ENCODE assay signal across 18 cellular contexts in the genomic region with DNA sequence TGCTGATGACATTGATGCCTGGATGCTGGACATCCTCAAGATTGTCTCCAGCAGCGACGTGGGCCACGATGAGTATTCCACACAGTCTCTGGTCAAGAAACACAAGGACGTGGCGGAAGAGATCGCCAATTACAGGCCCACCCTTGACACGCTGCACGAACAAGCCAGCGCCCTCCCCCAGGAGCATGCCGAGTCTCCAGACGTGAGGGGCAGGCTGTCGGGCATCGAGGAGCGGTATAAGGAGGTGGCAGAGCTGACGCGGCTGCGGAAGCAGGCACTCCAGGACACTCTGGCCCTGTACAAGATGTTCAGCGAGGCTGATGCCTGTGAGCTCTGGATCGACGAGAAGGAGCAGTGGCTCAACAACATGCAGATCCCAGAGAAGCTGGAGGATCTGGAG.
A peak's percentile ranks its signal among the peaks of the same experiment; 100 is the strongest.
DNase-seq lines count a peak whose midpoint lies in the region; ATAC-seq, FAIRE-seq and TF ChIP-seq lines count a peak whose summit lies in the region.
"Had no signal": no experiment of that assay in that cellular context is flagged by ENCODE, and none has a peak within 500 bp of the region (broad histone marks: within the 10 kb centered on the region; RNA-seq: fewer than 3 reads in every experiment).

No MANE protein-coding gene starts in this region.

- no peak overlapping the region for H3K27ac Mint-ChIP-seq in activated CD8-positive, alpha-beta T cell treated with anti-CD3 and anti-CD28 coated beads for 36 hours
- H3K27ac Mint-ChIP-seq: T-cell had no signal

- H3K4me2 ChIP-seq in A549 (peak overlapping the region; percentile 12; the same call in 1 of the 3 replicates), IMR-90 (ENCODE audit: low read depth, low read length) (no peak overlapping the region), GM12878 (ENCODE audit: control insufficient read depth, insufficient read depth) (no peak overlapping the region), mesenchymal stem cell (ENCODE audit: low read length, poor library complexity, severe bottlenecking) (no peak overlapping the region)

- CTCF ChIA-PET in A549 (lab: Yijun Ruan, JAX) = interaction anchor here (0.9 to 1.8 kb wide), 5 partner anchors 10 to 523 kb away, joined by 3 to 6 read pairs (median 3); no protein-coding TSS in a partner anchor
- CTCF ChIA-PET in IMR-90 (lab: Yijun Ruan, JAX) = interaction anchor here (0.6 kb wide), 1 partner anchor 875 kb away, joined by 3 read pairs; no protein-coding TSS in a partner anchor
- CTCF ChIA-PET in GM12878 (lab: Yijun Ruan, JAX) = interaction anchor here (0.6 kb wide), 1 partner anchor 524 kb away, joined by 3 read pairs; no protein-coding TSS in a partner anchor
- CTCF ChIA-PET in activated CD8-positive, alpha-beta T cell treated with anti-CD3 and anti-CD28 coated beads for 36 hours (lab: Charles Lee) = interaction anchor here (1.0 to 1.5 kb wide), 3 partner anchors 29 to 107 kb away, joined by 3 to 5 read pairs (median 3); no protein-coding TSS in a partner anchor

- no peak overlapping the region for H3K14ac ChIP-seq in IMR-90 (replicated peaks; ENCODE audit: low read depth, low read length)
- H3K14ac ChIP-seq in mesenchymal stem cell (ENCODE audit: low read length in 2 of 2) = no peak overlapping the region

- SMC1A ChIA-PET in GM12878 (lab: Charles Lee; ENCODE audit: uncharacterized antibody, unreplicated experiment) = interaction anchor here (1.2 to 6.4 kb wide), 4 partner anchors 9 to 52 kb away, joined by 3 to 86 read pairs (median 4); no protein-coding TSS in a partner anchor

- TF ChIP-seq EP300 in A549 (IDR thresholded peaks at IDR 0.05) (no peak), GM12878 (IDR thresholded peaks at IDR 0.05; ENCODE audit: borderline replicate concordance in 1 of 2, control insufficient read depth in 1 of 2, low read depth in 2 of 2, low read length in 2 of 2) (no peak)

- H2BK20ac ChIP-seq in IMR-90 (ENCODE audit: low read depth, low read length) = no peak overlapping the region

- no peak overlapping the region for H3K4ac ChIP-seq in IMR-90 (ENCODE audit: low read depth, low read length)
- no peak overlapping the region for H3K4ac ChIP-seq in mesenchymal stem cell (ENCODE audit: low read depth in 1 of 2, low read length in 2 of 2)

- no peak overlapping the region for H3K56ac ChIP-seq in IMR-90 (ENCODE audit: extremely low read depth, insufficient read depth, low read length)

- no peaks in the 10 kb centered on the region for H3K27me3 Mint-ChIP-seq in activated CD8-positive, alpha-beta T cell treated with anti-CD3 and anti-CD28 coated beads for 36 hours
- H3K27me3 Mint-ChIP-seq: IgD-negative memory B cell; natural killer cell treated with Interleukin-12 subunit alpha and Interleukin-12 subunit beta and Interleukin-15 and Interleukin-18, amount 100 ng/mL, for 72 hours; T-cell had no signal

- 97% methylated on average over 19 of the region's 20 CpGs for WGBS in A549 (ENCODE audit: missing lambda C conversion rate)
- WGBS in IMR-90 (ENCODE audit: extremely low coverage in 2 of 2, insufficient read length in 1 of 2), 2 experiments = 96% methylated on average over 14 of the region's 20 CpGs; no CpG with 5 or more reads in 1 of the 2 experiments
- 98% methylated on average over 19 of the region's 20 CpGs for WGBS in GM12878 (ENCODE audit: insufficient coverage, insufficient replicate concordance, low lambda C conversion rate, missing lambda C conversion rate)
- 98% methylated on average over 20 of the region's 20 CpGs for WGBS in mesenchymal stem cell

- dilution Hi-C loops in IMR-90 (cut with HindIII; ENCODE audit: low sequenced_read_pairs, unreplicated experiment) = no loop called here

- no peak for DNase-seq in A549 (ENCODE audit: low read depth in 1 of 2, low spot score in 1 of 2)
- no peak for DNase-seq in IMR-90
- DNase-seq in GM12878 (ENCODE audit: low read depth, low spot score) = no peak
- DNase-seq in mesenchymal stem cell = no peak
- DNase-seq in activated CD8-positive, alpha-beta T cell treated with anti-CD3 and anti-CD28 coated beads for 36 hours = no peak
- DNase-seq in activated naive CD4-positive, alpha-beta T cell (lab: John Stamatoyannopoulos, UW) = no peak
- DNase-seq in kidney glomerular epithelial cell (lab: John Stamatoyannopoulos, UW) = no peak
- DNase-seq: foreskin melanocyte, NCI-H1930, NCI-H446, T-cell had no signal

- no peak overlapping the region for H3K18ac ChIP-seq in IMR-90 (ENCODE audit: low read depth, low read length)
- H3K18ac ChIP-seq in mesenchymal stem cell (ENCODE audit: low read depth in 1 of 2, low read length in 2 of 2) = no peak overlapping the region

- H2BK120ac ChIP-seq in IMR-90 (ENCODE audit: low read depth, low read length) (no peak overlapping the region), mesenchymal stem cell (ENCODE audit: low read depth, low read length) (no peak overlapping the region)

- TF ChIP-seq CTCF in A549 (IDR thresholded peaks at IDR 0.05) (no peak), IMR-90 (conservative IDR thresholded peaks at IDR 0.05; ENCODE audit: low read depth, low read length) (no peak), GM12878 (IDR thresholded peaks at IDR 0.05 in 2 of 3, conservative IDR thresholded peaks at IDR 0.05 in 1 of 3; ENCODE audit: control insufficient read depth in 2 of 3, extremely low read depth in 1 of 3, insufficient read depth in 1 of 3, low read depth in 3 of 3, low read length in 3 of 3) (no peak)
- no peak for TF ChIP-seq CTCF in activated CD8-positive, alpha-beta T cell treated with anti-CD3 and anti-CD28 coated beads for 36 hours (IDR thresholded peaks at IDR 0.05)

- H4K91ac ChIP-seq in IMR-90 (ENCODE audit: insufficient read depth, low read depth, low read length) (no peak overlapping the region), mesenchymal stem cell (ENCODE audit: low read length) (no peak overlapping the region)

- TF ChIP-seq POLR2A in A549 (IDR thresholded peaks at IDR 0.05; ENCODE audit: low read length) (no peak), IMR-90 (IDR thresholded peaks at IDR 0.05; ENCODE audit: low read depth, low read length) (no peak), GM12878 (IDR thresholded peaks at IDR 0.05; ENCODE audit: low read depth, low read length) (no peak; the same call in 1 of the 2 replicates)

- TSS peak; percentile 89 for BruUV-seq in IMR-90 (replicated peaks; lab: Mats Ljungman, UMichigan)
- BruUV-seq in GM12878 (replicated peaks; lab: Mats Ljungman, UMichigan) = TSS peak; percentile 36

- H3K4me1 ChIP-seq in A549 (peaks cover 54% of the 10 kb centered on the region), IMR-90 (ENCODE audit: control insufficient read depth, insufficient read depth, low read length) (peaks cover 10% of the 10 kb centered on the region), GM12878 (ENCODE audit: control insufficient read depth, insufficient read depth, low read length) (peaks cover 12% of the 10 kb centered on the region), mesenchymal stem cell (ENCODE audit: control insufficient read depth, insufficient read depth, low read depth, low read length) (peaks cover 26% of the 10 kb centered on the region)
- H3K4me1 ChIP-seq: prostate gland had no signal

- H2BK12ac ChIP-seq in mesenchymal stem cell (ENCODE audit: low read length in 2 of 2) = no peak overlapping the region

- no peak overlapping the region for H2AK5ac ChIP-seq in IMR-90 (ENCODE audit: low read depth, low read length)
- H2AK5ac ChIP-seq in mesenchymal stem cell (ENCODE audit: low read length, severe bottlenecking) = no peak overlapping the region

- ATAC-seq in A549 (0 out of 6 replicates have a peak, but pooled peaks of 1 of the 2 experiments have one; percentile 0), IMR-90 (ENCODE audit: low read depth) (no peak), GM12878 (no peak), GM21737 (IDR thresholded peaks at IDR 0.05; ENCODE audit: unreplicated experiment) (no peak)
- ATAC-seq in activated CD8-positive, alpha-beta T cell treated with anti-CD3 and anti-CD28 coated beads for 36 hours = no peak
- ATAC-seq: T-cell had no signal

- H3K79me2 ChIP-seq in GM12878 (ENCODE audit: control insufficient read depth, insufficient read depth, low read length) = peaks cover 9% of the 10 kb centered on the region

- H3K27ac ChIP-seq in A549 (peak overlapping the region; percentile 28 to 87; a peak in 5 of 6 replicates), IMR-90 (ENCODE audit: insufficient read depth, low read length) (no peak overlapping the region), GM12878 (ENCODE audit: control insufficient read depth, insufficient read depth) (no peak overlapping the region), mesenchymal stem cell (ENCODE audit: low read length, poor library complexity, severe bottlenecking) (peak overlapping the region; percentile 22)
- H3K27ac ChIP-seq: epithelial cell of prostate, prostate gland had no signal

- peaks cover 20% of the 10 kb centered on the region for H3K4me1 Mint-ChIP-seq in activated CD8-positive, alpha-beta T cell treated with anti-CD3 and anti-CD28 coated beads for 36 hours (ENCODE audit: low read depth)

- H3K9ac ChIP-seq in IMR-90 (ENCODE audit: low read depth, low read length) (no peak overlapping the region), GM12878 (ENCODE audit: control insufficient read depth, insufficient read depth, low read length) (no peak overlapping the region), mesenchymal stem cell (ENCODE audit: low read length) (no peak overlapping the region)

- H3K4me3 ChIP-seq in A549 (no peak overlapping the region), IMR-90 (ENCODE audit: insufficient read depth, low read depth, low read length) (no peak overlapping the region), GM12878 (no peak overlapping the region), mesenchymal stem cell (ENCODE audit: insufficient read depth in 1 of 2, low read depth in 1 of 2, low read length in 2 of 2) (no peak overlapping the region)
- H3K4me3 ChIP-seq: prostate gland, upper lobe of right lung had no signal

- peaks cover 22 to 68% of the 10 kb centered on the region in 2 experiments; a peak in 3 of 4 replicates for H3K79me1 ChIP-seq in IMR-90 (ENCODE audit: low read depth in 1 of 2, low read length in 2 of 2)
- H3K79me1 ChIP-seq in mesenchymal stem cell (replicated peaks; ENCODE audit: low read length, poor library complexity, severe bottlenecking) = peaks cover 21% of the 10 kb centered on the region

- no peaks in the 10 kb centered on the region for H3K9me3 ChIP-seq in A549
- H3K9me3 ChIP-seq in IMR-90 (ENCODE audit: control insufficient read depth, insufficient read depth, low read length) = no peaks in the 10 kb centered on the region
- no peaks in the 10 kb centered on the region; the same call in 2 of the 3 replicates for H3K9me3 ChIP-seq in GM12878 (replicated peaks; ENCODE audit: control insufficient read depth, insufficient read depth, low read length)
- no peaks in the 10 kb centered on the region for H3K9me3 ChIP-seq in mesenchymal stem cell (ENCODE audit: control insufficient read depth, low read length)
- H3K9me3 ChIP-seq: prostate gland, upper lobe of right lung had no signal

- no peak overlapping the region for H2BK5ac ChIP-seq in IMR-90 (ENCODE audit: low read depth, low read length, poor library complexity, severe bottlenecking)
- no peak overlapping the region for H2BK5ac ChIP-seq in mesenchymal stem cell (ENCODE audit: low read depth, low read length, poor library complexity, severe bottlenecking)

- POLR2A ChIA-PET in A549 (lab: Yijun Ruan, JAX) (no interaction called here), IMR-90 (lab: Charles Lee; ENCODE audit: unreplicated experiment) (no interaction called here), GM12878 (lab: Charles Lee) (no interaction called here)
- POLR2A ChIA-PET in activated CD8-positive, alpha-beta T cell treated with anti-CD3 and anti-CD28 coated beads for 36 hours (lab: Charles Lee) = interaction anchor here (0.8 to 1.4 kb wide), 3 partner anchors 90 to 523 kb away, joined by 3 to 4 read pairs (median 3); no protein-coding TSS in a partner anchor

- no peak for FAIRE-seq in A549 (lab: Jason Lieb, UNC)
- FAIRE-seq in GM12878 (lab: Jason Lieb, UNC) = no peak

- no peak overlapping the region for H2BK15ac ChIP-seq in IMR-90 (ENCODE audit: low read depth, low read length)
- no peak overlapping the region for H2BK15ac ChIP-seq in mesenchymal stem cell (ENCODE audit: low read depth, poor library complexity, severe bottlenecking)

- intact Hi-C loops in IMR-90 (cut with micrococcal nuclease) = no loop called here
- intact Hi-C loops in GM12878 (cut with micrococcal nuclease; ENCODE audit: unreplicated experiment) = no loop called here
- intact Hi-C loops in activated CD8-positive, alpha-beta T cell treated with anti-CD3 and anti-CD28 coated beads for 36 hours (cut with micrococcal nuclease) = no loop called here

- H3K36me3 ChIP-seq in IMR-90 (ENCODE audit: control insufficient read depth, insufficient read depth, low read length) (peaks cover 70% of the 10 kb centered on the region), GM12878 (ENCODE audit: control insufficient read depth in 2 of 2, insufficient read depth in 2 of 2, low read length in 1 of 2) (peaks cover 50 to 63% of the 10 kb centered on the region in 2 experiments), mesenchymal stem cell (ENCODE audit: control insufficient read depth in 1 of 2, insufficient read depth in 2 of 2, low read depth in 1 of 2, low read length in 2 of 2) (peaks cover 65 to 88% of the 10 kb centered on the region in 2 experiments)

- H2AFZ ChIP-seq in IMR-90 (replicated peaks; ENCODE audit: low read length, poor library complexity) (no peak overlapping the region), GM12878 (ENCODE audit: control insufficient read depth, low read depth, low read length) (no peak overlapping the region), mesenchymal stem cell (ENCODE audit: low read depth, low read length) (no peak overlapping the region)

- H3K23ac ChIP-seq in IMR-90 (ENCODE audit: low read depth, low read length) (no peak overlapping the region), mesenchymal stem cell (ENCODE audit: low read length in 2 of 2) (no peak overlapping the region)

- H3K9me1 ChIP-seq in IMR-90 (ENCODE audit: insufficient read depth, low read length) = peaks cover 31% of the 10 kb centered on the region; the same call in 1 of the 2 replicates

- no peaks in the 10 kb centered on the region for H3K9me3 Mint-ChIP-seq in activated CD8-positive, alpha-beta T cell treated with anti-CD3 and anti-CD28 coated beads for 36 hours
- H3K9me3 Mint-ChIP-seq: activated naive CD4-positive, alpha-beta T cell treated with anti-CD3 and anti-CD28 coated beads for 36 hours; IgD-negative memory B cell; natural killer cell treated with Interleukin-12 subunit alpha and Interleukin-12 subunit beta and Interleukin-15 and Interleukin-18, amount 100 ng/mL, for 72 hours; T-cell had no signal

- RAD21 ChIA-PET in GM12878 (lab: Charles Lee; ENCODE audit: unreplicated experiment) = no interaction called here

- in situ Hi-C loops in IMR-90 (cut with MboI; ENCODE audit: low sequenced_read_pairs) = no loop called here
- in situ Hi-C loops in GM12878 (cut with MboI) = no loop called here

- peaks cover 66% of the 10 kb centered on the region for H3K36me3 Mint-ChIP-seq in activated CD8-positive, alpha-beta T cell treated with anti-CD3 and anti-CD28 coated beads for 36 hours (ENCODE audit: low read depth)

- TF ChIP-seq RAD21 in A549 (conservative IDR thresholded peaks at IDR 0.05 in 1 of 2, IDR thresholded peaks at IDR 0.05 in 1 of 2) (no peak), IMR-90 (IDR thresholded peaks at IDR 0.05; ENCODE audit: low read length) (no peak), GM12878 (IDR thresholded peaks at IDR 0.05; ENCODE audit: insufficient read depth, low read depth, low read length) (no peak)

- H3K4me3 Mint-ChIP-seq in activated CD8-positive, alpha-beta T cell treated with anti-CD3 and anti-CD28 coated beads for 36 hours = no peak overlapping the region
- H3K4me3 Mint-ChIP-seq: activated naive CD4-positive, alpha-beta T cell treated with anti-CD3 and anti-CD28 coated beads for 36 hours; natural killer cell treated with Interleukin-12 subunit alpha and Interleukin-12 subunit beta and Interleukin-15 and Interleukin-18, amount 100 ng/mL, for 72 hours; T-cell had no signal

- no peak overlapping the region for H2AK9ac ChIP-seq in IMR-90 (replicated peaks; ENCODE audit: low read depth, low read length, poor library complexity)

- no peak overlapping the region for H4K5ac ChIP-seq in IMR-90 (ENCODE audit: low read depth, low read length)

- H4K20me1 ChIP-seq in IMR-90 (ENCODE audit: insufficient read depth, low read length) (no peaks in the 10 kb centered on the region), GM12878 (ENCODE audit: control insufficient read depth, insufficient read depth) (no peaks in the 10 kb centered on the region; the same call in 1 of the 2 replicates)

- H3K27me3 ChIP-seq in IMR-90 (ENCODE audit: control insufficient read depth, insufficient read depth, low read length) (no peaks in the 10 kb centered on the region), GM12878 (replicated peaks in 1 of 2; ENCODE audit: control insufficient read depth in 2 of 2, insufficient read depth in 2 of 2, low read length in 1 of 2) (no peaks in the 10 kb centered on the region), mesenchymal stem cell (ENCODE audit: control insufficient read depth in 1 of 2, insufficient read depth in 1 of 2, low read length in 2 of 2) (no peaks in the 10 kb centered on the region)
- H3K27me3 ChIP-seq: upper lobe of right lung had no signal

- H4K8ac ChIP-seq in IMR-90 (ENCODE audit: low read depth in 2 of 2, low read length in 2 of 2) (no peak overlapping the region), mesenchymal stem cell (ENCODE audit: low read length) (no peak overlapping the region)

Comparison
In these comparisons a context has a peak if more than half of its experiments do, and no peak if none do; other contexts are left out.
1. H3K27ac ChIP-seq: peak in A549 (2 of 2) and mesenchymal stem cell (single experiment); none in IMR-90 (single experiment) and GM12878 (single experiment).